In the genomic region with DNA sequence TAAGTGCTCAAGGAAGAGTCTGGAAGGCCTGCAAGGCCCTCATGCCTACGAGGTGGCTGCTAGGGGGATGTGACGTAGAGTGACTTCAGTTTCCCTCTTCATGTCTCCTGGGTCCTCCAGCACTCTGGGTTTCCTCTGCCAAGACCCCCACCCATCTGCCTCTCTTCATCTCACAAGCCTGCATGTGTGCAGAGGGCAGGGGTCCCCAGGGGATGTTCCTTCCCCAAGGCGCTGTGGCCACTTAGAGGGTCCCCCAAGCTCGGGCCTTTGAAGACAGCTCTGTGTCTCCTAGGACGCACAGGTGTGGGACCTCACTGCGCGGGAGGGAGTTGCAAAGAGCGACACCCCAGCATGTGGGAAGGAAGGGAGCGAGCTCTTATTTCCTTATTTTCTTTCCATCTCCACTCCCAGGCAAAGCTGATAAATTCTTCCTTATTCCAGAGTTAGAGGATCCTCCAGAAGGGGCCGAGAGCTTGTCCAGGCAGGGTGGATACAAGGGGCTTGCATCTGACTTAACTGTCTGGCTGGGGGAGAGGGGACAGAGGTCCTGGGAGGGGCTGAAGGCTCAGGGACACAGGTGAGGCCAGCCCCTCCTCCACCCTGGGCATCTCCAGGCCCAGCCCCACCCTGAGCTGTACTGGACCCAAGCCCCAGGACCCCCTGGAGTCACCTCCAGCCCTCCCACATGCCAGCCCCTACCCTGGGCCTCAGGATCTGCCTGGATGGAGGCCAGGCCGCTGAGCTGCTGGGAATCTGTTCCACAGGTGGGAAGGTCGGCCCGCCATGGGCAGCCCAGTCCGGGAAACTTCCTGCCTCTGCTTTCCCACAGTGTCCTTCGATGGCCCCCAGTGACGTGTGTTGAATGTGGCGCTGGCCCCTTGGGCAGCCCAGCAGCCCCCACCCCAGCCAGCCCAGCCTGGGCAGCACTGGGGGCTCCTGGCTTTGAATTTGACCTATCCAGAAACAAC, we compare ENCODE assay signal across 1 cellular context.
TF ChIP-seq lines count a peak whose summit lies in the region.

No MANE protein-coding gene starts in this region.

TF ChIP-seq in SK-N-SH, 30 proteins besides CTCF, POLR2A, EP300 and RAD21 (continued from another document):
- TF ChIP-seq, protein P1, sequence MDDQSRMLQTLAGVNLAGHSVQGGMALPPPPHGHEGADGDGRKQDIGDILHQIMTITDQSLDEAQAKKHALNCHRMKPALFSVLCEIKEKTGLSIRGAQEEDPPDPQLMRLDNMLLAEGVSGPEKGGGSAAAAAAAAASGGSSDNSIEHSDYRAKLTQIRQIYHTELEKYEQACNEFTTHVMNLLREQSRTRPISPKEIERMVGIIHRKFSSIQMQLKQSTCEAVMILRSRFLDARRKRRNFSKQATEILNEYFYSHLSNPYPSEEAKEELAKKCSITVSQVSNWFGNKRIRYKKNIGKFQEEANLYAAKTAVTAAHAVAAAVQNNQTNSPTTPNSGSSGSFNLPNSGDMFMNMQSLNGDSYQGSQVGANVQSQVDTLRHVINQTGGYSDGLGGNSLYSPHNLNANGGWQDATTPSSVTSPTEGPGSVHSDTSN (IDR thresholded peaks at IDR 0.05): no peak
- TF ChIP-seq CHD2 (IDR thresholded peaks at IDR 0.05; ENCODE audit: low read length, partially characterized antibody) (no peak), FOSL2 (IDR thresholded peaks at IDR 0.05; ENCODE audit: borderline replicate concordance, low read depth) (no peak), JUND (IDR thresholded peaks at IDR 0.05) (no peak), GATA2 (CRISPR knock-in tag; IDR thresholded peaks at IDR 0.05) (no peak), POLR2AphosphoS5 (IDR thresholded peaks at IDR 0.05; ENCODE audit: low read depth, low read length) (no peak), NRF1 (IDR thresholded peaks at IDR 0.05; ENCODE audit: low read depth, low read length) (no peak), FOXJ3 (CRISPR knock-in tag; IDR thresholded peaks at IDR 0.05) (no peak)
- TF ChIP-seq, protein P2, sequence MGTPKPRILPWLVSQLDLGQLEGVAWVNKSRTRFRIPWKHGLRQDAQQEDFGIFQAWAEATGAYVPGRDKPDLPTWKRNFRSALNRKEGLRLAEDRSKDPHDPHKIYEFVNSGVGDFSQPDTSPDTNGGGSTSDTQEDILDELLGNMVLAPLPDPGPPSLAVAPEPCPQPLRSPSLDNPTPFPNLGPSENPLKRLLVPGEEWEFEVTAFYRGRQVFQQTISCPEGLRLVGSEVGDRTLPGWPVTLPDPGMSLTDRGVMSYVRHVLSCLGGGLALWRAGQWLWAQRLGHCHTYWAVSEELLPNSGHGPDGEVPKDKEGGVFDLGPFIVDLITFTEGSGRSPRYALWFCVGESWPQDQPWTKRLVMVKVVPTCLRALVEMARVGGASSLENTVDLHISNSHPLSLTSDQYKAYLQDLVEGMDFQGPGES (IDR thresholded peaks at IDR 0.05; ENCODE audit: low read depth, low read length): no peak
- TF ChIP-seq, protein P3, sequence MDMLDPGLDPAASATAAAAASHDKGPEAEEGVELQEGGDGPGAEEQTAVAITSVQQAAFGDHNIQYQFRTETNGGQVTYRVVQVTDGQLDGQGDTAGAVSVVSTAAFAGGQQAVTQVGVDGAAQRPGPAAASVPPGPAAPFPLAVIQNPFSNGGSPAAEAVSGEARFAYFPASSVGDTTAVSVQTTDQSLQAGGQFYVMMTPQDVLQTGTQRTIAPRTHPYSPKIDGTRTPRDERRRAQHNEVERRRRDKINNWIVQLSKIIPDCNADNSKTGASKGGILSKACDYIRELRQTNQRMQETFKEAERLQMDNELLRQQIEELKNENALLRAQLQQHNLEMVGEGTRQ (IDR thresholded peaks at IDR 0.05; ENCODE audit: borderline replicate concordance, low read depth, low read length): no peak
- TF ChIP-seq, protein P4, sequence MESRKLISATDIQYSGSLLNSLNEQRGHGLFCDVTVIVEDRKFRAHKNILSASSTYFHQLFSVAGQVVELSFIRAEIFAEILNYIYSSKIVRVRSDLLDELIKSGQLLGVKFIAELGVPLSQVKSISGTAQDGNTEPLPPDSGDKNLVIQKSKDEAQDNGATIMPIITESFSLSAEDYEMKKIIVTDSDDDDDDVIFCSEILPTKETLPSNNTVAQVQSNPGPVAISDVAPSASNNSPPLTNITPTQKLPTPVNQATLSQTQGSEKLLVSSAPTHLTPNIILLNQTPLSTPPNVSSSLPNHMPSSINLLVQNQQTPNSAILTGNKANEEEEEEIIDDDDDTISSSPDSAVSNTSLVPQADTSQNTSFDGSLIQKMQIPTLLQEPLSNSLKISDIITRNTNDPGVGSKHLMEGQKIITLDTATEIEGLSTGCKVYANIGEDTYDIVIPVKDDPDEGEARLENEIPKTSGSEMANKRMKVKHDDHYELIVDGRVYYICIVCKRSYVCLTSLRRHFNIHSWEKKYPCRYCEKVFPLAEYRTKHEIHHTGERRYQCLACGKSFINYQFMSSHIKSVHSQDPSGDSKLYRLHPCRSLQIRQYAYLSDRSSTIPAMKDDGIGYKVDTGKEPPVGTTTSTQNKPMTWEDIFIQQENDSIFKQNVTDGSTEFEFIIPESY (IDR thresholded peaks at IDR 0.05; ENCODE audit: borderline replicate concordance, low read depth): no peak
